In the genomic region with DNA sequence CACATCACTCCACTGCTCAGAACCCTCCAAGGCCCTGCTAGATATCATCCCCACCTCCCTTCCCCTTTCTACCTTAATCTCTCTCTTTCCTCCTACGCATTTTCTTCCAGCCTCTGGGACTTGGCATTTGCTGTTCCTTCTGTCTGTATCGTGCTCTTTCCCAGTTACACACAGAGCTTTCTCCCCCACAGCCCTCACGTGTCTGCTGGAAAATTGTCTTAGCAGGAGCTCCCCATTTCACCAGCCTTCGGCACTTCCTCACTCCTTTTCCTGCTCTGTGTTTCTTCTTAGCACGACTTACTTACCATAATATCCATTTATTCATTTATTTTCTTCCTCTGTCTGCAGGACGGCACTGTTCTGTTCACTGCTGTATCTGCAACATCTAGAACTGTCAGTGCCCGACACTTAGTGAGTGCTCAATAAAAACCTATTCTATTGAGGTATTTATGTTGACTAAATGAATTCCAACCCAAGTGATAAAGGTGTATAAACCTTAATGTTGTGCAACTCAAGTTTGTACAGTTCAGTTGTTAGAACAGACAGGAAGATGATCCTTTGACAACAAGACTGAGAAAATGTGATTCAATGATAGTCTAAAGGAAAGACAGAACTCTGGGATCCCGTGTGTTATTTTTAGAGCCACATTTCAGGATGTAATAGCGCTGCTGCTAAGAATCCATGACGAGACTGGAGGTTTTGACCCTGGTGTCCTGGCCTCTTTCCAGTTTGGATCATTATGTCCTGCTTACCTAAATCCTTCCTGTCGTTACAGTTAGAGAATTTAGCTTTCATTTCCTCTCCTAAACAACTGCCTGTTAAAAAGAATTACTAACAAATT, we compare ENCODE assay signal across 13 cellular contexts.
DNase-seq lines count a peak whose midpoint lies in the region; ATAC-seq and TF ChIP-seq lines count a peak whose summit lies in the region.
"Had no signal": no experiment of that assay in that cellular context is flagged by ENCODE, and none has a peak within 500 bp of the region (broad histone marks: within the 10 kb centered on the region; RNA-seq: fewer than 3 reads in every experiment).

No MANE protein-coding gene starts in this region.

- intact Hi-C loops in left colon (cut with DNase I, micrococcal nuclease): no loop called here
- intact Hi-C loops in thyroid gland (cut with DNase I): no loop called here

- WGBS in thyroid gland, 2 donors: 63 to 66% methylated on average over 11 of the region's 11 CpGs

- ATAC-seq in left colon (peak; percentile 34), GM21825 (IDR thresholded peaks at IDR 0.05; ENCODE audit: unreplicated experiment) (no peak)

- no peaks in the 10 kb centered on the region for H3K27me3 ChIP-seq in thyroid gland

- peak overlapping the region in 2 of 3 donors; percentile 19 to 59 for H3K27ac ChIP-seq in thyroid gland
- H3K27ac ChIP-seq: 22Rv1 had no signal

- DNase-seq in DMS153 (lab: John Stamatoyannopoulos, UW): peak; percentile 28
- no peak for DNase-seq in DMS153 treated with DMSO at 0.1 percent for 48 hours (lab: John Stamatoyannopoulos, UW; ENCODE audit: unreplicated experiment)
- DNase-seq in choroid plexus epithelial cell (ENCODE audit: low read depth): peak; percentile 89
- DNase-seq in left colon: no peak
- peak in 1 of 2 donors; percentile 30 for DNase-seq in thyroid gland
- DNase-seq in activated gamma-delta T cell (lab: John Stamatoyannopoulos, UW): no peak
- no peak for DNase-seq in NCI-H2171 treated with DMSO at 0.1 percent for 48 hours (lab: John Stamatoyannopoulos, UW)
- DNase-seq: activated CD4-positive, alpha-beta memory T cell treated with anti-CD3 and anti-CD28 coated beads, Interleukin-2, amount 10 ng/mL, durations not matched to agents 7 days and 5 days; amygdala; NCI-H2171; stimulated activated CD4-positive, alpha-beta T cell treated with anti-CD3 and anti-CD28 coated beads, Interleukin-4, amount 100 ng/mL, for 24 hours had no signal

- H3K36me3 ChIP-seq in thyroid gland: no peaks in the 10 kb centered on the region

- H3K4me1 ChIP-seq in thyroid gland: peaks cover 10 to 19% of the 10 kb centered on the region in 2 donors

- TF ChIP-seq CTCF in choroid plexus epithelial cell (conservative IDR thresholded peaks at IDR 0.05; ENCODE audit: low read depth, low read length) (no peak), thyroid gland (IDR thresholded peaks at IDR 0.05) (no peak)

- H3K4me3 ChIP-seq in choroid plexus epithelial cell (ENCODE audit: low read depth, low read length): peak overlapping the region; percentile 28
- no peak overlapping the region for H3K4me3 ChIP-seq in thyroid gland (replicated peaks in 1 of 3)

- TF ChIP-seq POLR2A in thyroid gland (IDR thresholded peaks at IDR 0.05): no peak

- H3K9me3 ChIP-seq in thyroid gland: no peaks in the 10 kb centered on the region

Comparison
In these comparisons a context has a peak if more than half of its experiments do, and no peak if none do; other contexts are left out.
1. DNase-seq: peak in DMS153 (single experiment) and choroid plexus epithelial cell (single experiment); none in DMS153 treated with DMSO at 0.1 percent for 48 hours (single experiment), left colon (0 of 2), activated gamma-delta T cell (single experiment) and NCI-H2171 treated with DMSO at 0.1 percent for 48 hours (single experiment).